In genomic region chr3:71695000-71695482, GRCh38 we compare ENCODE assay signal across 13 cellular contexts. TPM values are rescaled to one million over a fixed set of nuclear protein-coding genes. Genes with fewer than 3 reads are reported as not detected.
A peak's percentile ranks its signal among the peaks of the same experiment; 100 is the strongest.
DNase-seq lines count a peak whose midpoint lies in the region; ATAC-seq and TF ChIP-seq lines count a peak whose summit lies in the region.
"Had no signal": no experiment of that assay in that cellular context is flagged by ENCODE, and none has a peak within 500 bp of the region (broad histone marks: within the 10 kb centered on the region; RNA-seq: fewer than 3 reads in every experiment).

No MANE protein-coding gene starts in this region.

- ATAC-seq in GM21367 (IDR thresholded peaks at IDR 0.05; ENCODE audit: unreplicated experiment), result no peak
- ATAC-seq: activated CD8-positive, alpha-beta T cell treated with anti-CD3 and anti-CD28 coated beads for 36 hours; PC-3 had no signal

- H3K27ac ChIP-seq in SJSA1 (peak overlapping the region; percentile 42), mucosa of rectum (ENCODE audit: low read depth in 2 of 2, low read length in 2 of 2) (peak overlapping the region; percentile 59 to 65), thyroid gland (peak overlapping the region; percentile 85 to 95 (median 91))
- H3K27ac ChIP-seq: foreskin keratinocyte, HL-60 had no signal

- H3K36me3 ChIP-seq in SJSA1, result no peaks in the 10 kb centered on the region
- peaks cover 0 to 7% of the 10 kb centered on the region in 2 donors for H3K36me3 ChIP-seq in mucosa of rectum (ENCODE audit: control insufficient read depth in 2 of 2, insufficient read depth in 2 of 2, low read length in 2 of 2)
- no peaks in the 10 kb centered on the region for H3K36me3 ChIP-seq in thyroid gland

- no peak for TF ChIP-seq CTCF in fibroblast of mammary gland (conservative IDR thresholded peaks at IDR 0.05; ENCODE audit: control insufficient read depth, insufficient read depth, low read depth, low read length)
- no peak for TF ChIP-seq CTCF in thyroid gland (IDR thresholded peaks at IDR 0.05)

- intact Hi-C loops in thyroid gland (cut with DNase I), result no loop called here

- H3K9me3 ChIP-seq in SJSA1 (replicated peaks) (no peaks in the 10 kb centered on the region), mucosa of rectum (ENCODE audit: control insufficient read depth in 2 of 2, low read length in 2 of 2) (no peaks in the 10 kb centered on the region), thyroid gland (no peaks in the 10 kb centered on the region)

- no peak for TF ChIP-seq POLR2A in thyroid gland (IDR thresholded peaks at IDR 0.05)

- DNase-seq in SJSA1 (ENCODE audit: low read depth in 1 of 2, low spot score in 2 of 2) (no peak), fibroblast of mammary gland (ENCODE audit: low read depth) (peak; percentile 11), thyroid gland (peak in 1 of 2 donors; percentile 38), retina (no peak), DMS53 treated with DMSO at 0.1 percent for 48 hours (lab: John Stamatoyannopoulos, UW; ENCODE audit: unreplicated experiment) (no peak)
- DNase-seq in activated effector memory CD4-positive, alpha-beta T cell treated with Interleukin-2 at 50 U/mL for 16 hours, result no peak
- DNase-seq: activated CD8-positive, alpha-beta T cell treated with anti-CD3 and anti-CD28 coated beads for 36 hours; CD8-positive, alpha-beta memory T cell had no signal

- no peaks in the 10 kb centered on the region for H3K27me3 ChIP-seq in SJSA1 (replicated peaks)
- H3K27me3 ChIP-seq in mucosa of rectum (ENCODE audit: control insufficient read depth in 2 of 2, insufficient read depth in 2 of 2, low read length in 2 of 2), result no peaks in the 10 kb centered on the region
- H3K27me3 ChIP-seq in thyroid gland, result no peaks in the 10 kb centered on the region
- H3K27me3 ChIP-seq: foreskin keratinocyte had no signal

- H3K4me1 ChIP-seq in SJSA1 (replicated peaks), result peaks cover 36% of the 10 kb centered on the region
- peaks cover 17 to 18% of the 10 kb centered on the region in 2 donors for H3K4me1 ChIP-seq in mucosa of rectum (ENCODE audit: control insufficient read depth in 2 of 2, insufficient read depth in 2 of 2, low read length in 2 of 2)
- H3K4me1 ChIP-seq in thyroid gland, result peaks cover 36 to 53% of the 10 kb centered on the region in 2 donors

- H3K4me3 ChIP-seq in SJSA1 (no peak overlapping the region), fibroblast of mammary gland (ENCODE audit: control insufficient read depth, low read depth, low read length) (no peak overlapping the region), mucosa of rectum (ENCODE audit: low read length in 2 of 2) (peak overlapping the region; percentile 27 to 31), thyroid gland (replicated peaks in 1 of 3) (no peak overlapping the region)

- WGBS in thyroid gland, 2 donors, result 59 to 70% methylated on average over 7 of the region's 7 CpGs

- no peak overlapping the region for H3K9ac ChIP-seq in mucosa of rectum (ENCODE audit: low read depth in 1 of 2, low read length in 2 of 2)

RNA-seq across cellular contexts. Expression of gene EIF4E3, which starts 30.2 kb away (rescaled TPM):
- total RNA-seq in SJSA1 (2014; rRNA removed; shearing (Covaris generic)), result 0.91 and 2.3 TPM in 2 replicates
- total RNA-seq in thyroid gland, result 10 to 100 TPM; 18.4 to 26.6 (median 26.0) TPM

RNA-seq across cellular contexts. Expression of gene GPR27, which starts 58.6 kb away (rescaled TPM):
- not detected in 2 replicates for total RNA-seq in SJSA1 (2014; rRNA removed; shearing (Covaris generic))
- 10 to 100 TPM in 1 of 4 donors, 1 to 10 TPM in 3; 2.3 to 11.0 (median 5.5) TPM for total RNA-seq in thyroid gland

Comparison
In these comparisons a context has a peak if more than half of its experiments do, and no peak if none do; other contexts are left out.
1. H3K4me3 ChIP-seq: peak in mucosa of rectum (2 of 2); none in SJSA1 (single experiment), fibroblast of mammary gland (single experiment) and thyroid gland (0 of 3).
2. Peak in every context shown above with its lines, with median percentiles within 50 percentile points of each other: H3K27ac ChIP-seq.